1 cellular context compared by ENCODE assay signal in the genomic region with DNA sequence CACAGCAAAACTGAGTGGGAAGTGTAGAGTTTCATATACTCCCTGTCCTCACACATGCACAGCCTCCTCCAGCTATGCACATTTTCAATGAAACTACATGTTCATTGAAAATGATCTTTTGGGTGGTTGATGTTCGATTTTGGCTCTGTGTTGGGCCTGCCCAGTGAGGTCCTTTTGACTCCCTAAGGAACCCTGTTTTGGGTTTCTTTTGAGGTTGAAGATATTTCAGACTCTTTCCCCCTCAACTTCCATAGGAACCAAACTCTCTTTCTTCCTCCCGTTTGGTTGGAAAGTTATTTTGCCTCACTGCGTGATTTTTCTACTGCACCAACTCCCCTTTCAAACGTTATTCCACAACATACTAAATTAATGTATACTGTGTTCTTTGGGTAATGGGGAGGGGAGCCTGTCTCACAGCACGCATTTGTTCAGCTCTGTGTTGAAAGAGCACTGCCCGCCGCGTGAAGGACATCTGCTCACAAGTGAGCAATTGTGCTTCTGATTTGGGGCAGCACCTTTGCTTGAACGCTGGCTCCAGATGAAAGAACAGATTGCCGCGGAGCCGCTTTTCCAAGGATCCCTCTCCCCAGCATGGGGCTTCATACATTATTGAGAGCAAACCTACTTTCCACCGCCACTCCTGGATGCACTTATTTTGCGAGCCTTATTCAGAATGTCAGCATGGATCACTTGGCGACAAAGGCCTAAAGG.
TF ChIP-seq lines count a peak whose summit lies in the region.

No MANE protein-coding gene starts in this region.

TF ChIP-seq in HepG2, 621 proteins besides CTCF, POLR2A, EP300 and RAD21 (continued from another document):
- TF ChIP-seq, protein P1, sequence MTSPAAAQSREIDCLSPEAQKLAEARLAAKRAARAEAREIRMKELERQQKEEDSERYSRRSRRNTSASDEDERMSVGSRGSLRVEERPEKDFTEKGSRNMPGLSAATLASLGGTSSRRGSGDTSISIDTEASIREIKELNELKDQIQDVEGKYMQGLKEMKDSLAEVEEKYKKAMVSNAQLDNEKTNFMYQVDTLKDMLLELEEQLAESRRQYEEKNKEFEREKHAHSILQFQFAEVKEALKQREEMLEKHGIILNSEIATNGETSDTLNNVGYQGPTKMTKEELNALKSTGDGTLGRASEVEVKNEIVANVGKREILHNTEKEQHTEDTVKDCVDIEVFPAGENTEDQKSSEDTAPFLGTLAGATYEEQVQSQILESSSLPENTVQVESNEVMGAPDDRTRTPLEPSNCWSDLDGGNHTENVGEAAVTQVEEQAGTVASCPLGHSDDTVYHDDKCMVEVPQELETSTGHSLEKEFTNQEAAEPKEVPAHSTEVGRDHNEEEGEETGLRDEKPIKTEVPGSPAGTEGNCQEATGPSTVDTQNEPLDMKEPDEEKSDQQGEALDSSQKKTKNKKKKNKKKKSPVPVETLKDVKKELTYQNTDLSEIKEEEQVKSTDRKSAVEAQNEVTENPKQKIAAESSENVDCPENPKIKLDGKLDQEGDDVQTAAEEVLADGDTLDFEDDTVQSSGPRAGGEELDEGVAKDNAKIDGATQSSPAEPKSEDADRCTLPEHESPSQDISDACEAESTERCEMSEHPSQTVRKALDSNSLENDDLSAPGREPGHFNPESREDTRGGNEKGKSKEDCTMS (CRISPR knock-in tag; conservative IDR thresholded peaks at IDR 0.05), result no peak
- TF ChIP-seq HNF4A (CRISPR knock-in tag; IDR thresholded peaks at IDR 0.05) (peak; percentile 82), GMEB1 (CRISPR knock-in tag; IDR thresholded peaks at IDR 0.05; ENCODE audit: borderline replicate concordance) (no peak), CREM (IDR thresholded peaks at IDR 0.05) (peak; percentile 75), CREM (CRISPR knock-in tag; IDR thresholded peaks at IDR 0.05) (no peak), SP1 (IDR thresholded peaks at IDR 0.05) (no peak), SP1 (CRISPR knock-in tag; IDR thresholded peaks at IDR 0.05) (no peak), ZNF20 (CRISPR knock-in tag; IDR thresholded peaks at IDR 0.05) (peak; percentile 50; the same call in 1 of the 2 replicates), SRSF9 (IDR thresholded peaks at IDR 0.05; ENCODE audit: borderline replicate concordance, insufficient read depth, low read depth, low read length, poor library complexity, severe bottlenecking) (no peak), ZNF768 (CRISPR knock-in tag; IDR thresholded peaks at IDR 0.05) (no peak), ZNF33A (CRISPR knock-in tag; IDR thresholded peaks at IDR 0.05; ENCODE audit: borderline replicate concordance) (no peak; the same call in 1 of the 2 replicates), ZFP90 (CRISPR knock-in tag; IDR thresholded peaks at IDR 0.05; ENCODE audit: borderline replicate concordance) (peak; percentile 68; the same call in 1 of the 2 replicates), ZNF367 (CRISPR knock-in tag; IDR thresholded peaks at IDR 0.05; ENCODE audit: borderline replicate concordance) (no peak), SIX1 (CRISPR knock-in tag; IDR thresholded peaks at IDR 0.05; ENCODE audit: borderline replicate concordance) (peak; percentile 66; the same call in 1 of the 2 replicates), POGK (CRISPR knock-in tag; conservative IDR thresholded peaks at IDR 0.05) (peak; percentile 83; the same call in 1 of the 2 replicates), MEIS1 (CRISPR knock-in tag; IDR thresholded peaks at IDR 0.05; ENCODE audit: borderline replicate concordance) (peak; percentile 70; the same call in 1 of the 2 replicates), POLR2AphosphoS5 (IDR thresholded peaks at IDR 0.05; ENCODE audit: low read depth, low read length) (peak; percentile 73), FOXO1 (CRISPR knock-in tag; IDR thresholded peaks at IDR 0.05) (peak; percentile 92), BATF2 (CRISPR knock-in tag; IDR thresholded peaks at IDR 0.05) (no peak), KAT2B (IDR thresholded peaks at IDR 0.05; ENCODE audit: borderline replicate concordance, low read depth, low read length) (no peak), SRF (IDR thresholded peaks at IDR 0.05; ENCODE audit: low read depth, low read length) (no peak), USF2 (IDR thresholded peaks at IDR 0.05; ENCODE audit: low read depth, low read length) (no peak), USF2 (CRISPR knock-in tag; IDR thresholded peaks at IDR 0.05; ENCODE audit: borderline replicate concordance) (no peak), TFDP2 (CRISPR knock-in tag; IDR thresholded peaks at IDR 0.05) (peak; percentile 52), ZNF431 (CRISPR knock-in tag; IDR thresholded peaks at IDR 0.05; ENCODE audit: borderline replicate concordance, low read depth) (no peak), ZSCAN12 (CRISPR knock-in tag; IDR thresholded peaks at IDR 0.05) (no peak), RCOR2 (CRISPR knock-in tag; IDR thresholded peaks at IDR 0.05) (peak; percentile 94)
- TF ChIP-seq, protein P2, sequence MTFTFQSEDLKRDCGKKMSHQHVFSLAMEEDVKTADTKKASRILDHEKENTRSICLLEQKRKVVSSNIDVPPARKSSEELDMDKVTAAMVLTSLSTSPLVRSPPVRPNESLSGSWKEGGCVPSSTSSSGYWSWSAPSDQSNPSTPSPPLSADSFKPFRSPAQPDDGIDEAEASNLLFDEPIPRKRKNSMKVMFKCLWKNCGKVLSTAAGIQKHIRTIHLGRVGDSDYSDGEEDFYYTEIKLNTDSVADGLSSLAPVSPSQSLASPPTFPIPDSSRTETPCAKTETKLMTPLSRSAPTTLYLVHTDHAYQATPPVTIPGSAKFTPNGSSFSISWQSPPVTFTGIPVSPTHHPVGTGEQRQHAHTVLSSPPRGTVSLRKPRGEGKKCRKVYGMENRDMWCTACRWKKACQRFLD (CRISPR knock-in tag; IDR thresholded peaks at IDR 0.05; ENCODE audit: borderline replicate concordance), result no peak; the same call in 1 of the 2 replicates
- TF ChIP-seq, protein P3, sequence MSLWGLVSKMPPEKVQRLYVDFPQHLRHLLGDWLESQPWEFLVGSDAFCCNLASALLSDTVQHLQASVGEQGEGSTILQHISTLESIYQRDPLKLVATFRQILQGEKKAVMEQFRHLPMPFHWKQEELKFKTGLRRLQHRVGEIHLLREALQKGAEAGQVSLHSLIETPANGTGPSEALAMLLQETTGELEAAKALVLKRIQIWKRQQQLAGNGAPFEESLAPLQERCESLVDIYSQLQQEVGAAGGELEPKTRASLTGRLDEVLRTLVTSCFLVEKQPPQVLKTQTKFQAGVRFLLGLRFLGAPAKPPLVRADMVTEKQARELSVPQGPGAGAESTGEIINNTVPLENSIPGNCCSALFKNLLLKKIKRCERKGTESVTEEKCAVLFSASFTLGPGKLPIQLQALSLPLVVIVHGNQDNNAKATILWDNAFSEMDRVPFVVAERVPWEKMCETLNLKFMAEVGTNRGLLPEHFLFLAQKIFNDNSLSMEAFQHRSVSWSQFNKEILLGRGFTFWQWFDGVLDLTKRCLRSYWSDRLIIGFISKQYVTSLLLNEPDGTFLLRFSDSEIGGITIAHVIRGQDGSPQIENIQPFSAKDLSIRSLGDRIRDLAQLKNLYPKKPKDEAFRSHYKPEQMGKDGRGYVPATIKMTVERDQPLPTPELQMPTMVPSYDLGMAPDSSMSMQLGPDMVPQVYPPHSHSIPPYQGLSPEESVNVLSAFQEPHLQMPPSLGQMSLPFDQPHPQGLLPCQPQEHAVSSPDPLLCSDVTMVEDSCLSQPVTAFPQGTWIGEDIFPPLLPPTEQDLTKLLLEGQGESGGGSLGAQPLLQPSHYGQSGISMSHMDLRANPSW (CRISPR knock-in tag; IDR thresholded peaks at IDR 0.05; ENCODE audit: borderline replicate concordance), result peak; percentile 72; the same call in 1 of the 2 replicates
- TF ChIP-seq, protein P4, sequence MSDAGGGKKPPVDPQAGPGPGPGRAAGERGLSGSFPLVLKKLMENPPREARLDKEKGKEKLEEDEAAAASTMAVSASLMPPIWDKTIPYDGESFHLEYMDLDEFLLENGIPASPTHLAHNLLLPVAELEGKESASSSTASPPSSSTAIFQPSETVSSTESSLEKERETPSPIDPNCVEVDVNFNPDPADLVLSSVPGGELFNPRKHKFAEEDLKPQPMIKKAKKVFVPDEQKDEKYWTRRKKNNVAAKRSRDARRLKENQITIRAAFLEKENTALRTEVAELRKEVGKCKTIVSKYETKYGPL (CRISPR knock-in tag; IDR thresholded peaks at IDR 0.05), result no peak
- TF ChIP-seq, protein P5, sequence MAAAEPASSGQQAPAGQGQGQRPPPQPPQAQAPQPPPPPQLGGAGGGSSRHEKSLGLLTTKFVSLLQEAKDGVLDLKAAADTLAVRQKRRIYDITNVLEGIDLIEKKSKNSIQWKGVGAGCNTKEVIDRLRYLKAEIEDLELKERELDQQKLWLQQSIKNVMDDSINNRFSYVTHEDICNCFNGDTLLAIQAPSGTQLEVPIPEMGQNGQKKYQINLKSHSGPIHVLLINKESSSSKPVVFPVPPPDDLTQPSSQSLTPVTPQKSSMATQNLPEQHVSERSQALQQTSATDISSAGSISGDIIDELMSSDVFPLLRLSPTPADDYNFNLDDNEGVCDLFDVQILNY (CRISPR knock-in tag; conservative IDR thresholded peaks at IDR 0.05), result no peak
- TF ChIP-seq, protein P6, sequence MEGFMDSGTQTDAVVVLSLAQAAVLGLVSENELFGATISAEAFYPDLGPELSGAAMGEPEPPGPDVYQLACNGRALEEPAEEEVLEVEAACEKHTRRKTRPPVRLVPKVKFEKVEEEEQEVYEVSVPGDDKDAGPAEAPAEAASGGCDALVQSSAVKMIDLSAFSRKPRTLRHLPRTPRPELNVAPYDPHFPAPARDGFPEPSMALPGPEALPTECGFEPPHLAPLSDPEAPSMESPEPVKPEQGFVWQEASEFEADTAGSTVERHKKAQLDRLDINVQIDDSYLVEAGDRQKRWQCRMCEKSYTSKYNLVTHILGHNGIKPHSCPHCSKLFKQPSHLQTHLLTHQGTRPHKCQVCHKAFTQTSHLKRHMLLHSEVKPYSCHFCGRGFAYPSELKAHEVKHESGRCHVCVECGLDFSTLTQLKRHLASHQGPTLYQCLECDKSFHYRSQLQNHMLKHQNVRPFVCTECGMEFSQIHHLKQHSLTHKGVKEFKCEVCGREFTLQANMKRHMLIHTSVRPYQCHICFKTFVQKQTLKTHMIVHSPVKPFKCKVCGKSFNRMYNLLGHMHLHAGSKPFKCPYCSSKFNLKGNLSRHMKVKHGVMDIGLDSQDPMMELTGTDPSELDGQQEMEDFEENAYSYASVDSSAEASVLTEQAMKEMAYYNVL (CRISPR knock-in tag; IDR thresholded peaks at IDR 0.05; ENCODE audit: borderline replicate concordance), result peak; percentile 97
